13 cellular contexts compared by ENCODE assay signal in the genomic region with DNA sequence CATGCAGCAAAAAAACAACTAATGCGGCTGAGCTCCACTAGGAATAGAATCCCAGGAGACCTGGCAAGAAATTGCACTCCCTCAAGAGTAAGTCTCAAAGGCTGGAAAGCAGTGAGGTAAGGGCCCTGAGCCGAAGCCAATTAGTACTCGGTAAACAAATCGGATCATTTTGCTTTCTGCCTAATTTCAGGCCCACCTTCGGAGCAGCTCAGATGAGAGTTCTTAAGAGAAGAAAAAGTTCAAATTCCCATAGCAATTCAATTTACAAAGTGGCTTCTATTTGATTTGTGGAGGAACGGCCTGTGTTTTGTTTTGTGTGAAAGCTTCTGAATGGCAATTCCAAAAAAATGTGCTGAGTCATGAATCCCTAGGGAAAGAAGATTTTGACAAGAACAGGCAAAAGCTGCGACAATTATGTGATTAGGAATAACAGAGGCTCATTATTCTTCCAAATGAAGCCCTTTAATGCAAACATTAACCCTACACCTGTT.
DNase-seq lines count a peak whose midpoint lies in the region; ATAC-seq and TF ChIP-seq lines count a peak whose summit lies in the region.
"Had no signal": no experiment of that assay in that cellular context is flagged by ENCODE, and none has a peak within 500 bp of the region (broad histone marks: within the 10 kb centered on the region; RNA-seq: fewer than 3 reads in every experiment).

No MANE protein-coding gene starts in this region.

- no peak overlapping the region for H3K4me3 ChIP-seq in fibroblast of mammary gland (ENCODE audit: control insufficient read depth, low read depth, low read length)
- H3K4me3 ChIP-seq: colonic mucosa, lung had no signal

- no peak overlapping the region for H2AK5ac ChIP-seq in H9 (ENCODE audit: insufficient read length, low read length)

- H3K27me3 Mint-ChIP-seq in H9 (ENCODE audit: low read depth), result peaks cover 2% of the 10 kb centered on the region; the same call in 1 of the 2 replicates
- no peaks in the 10 kb centered on the region for H3K27me3 Mint-ChIP-seq in activated CD8-positive, alpha-beta T cell treated with anti-CD3 and anti-CD28 coated beads for 36 hours

- H3K56ac ChIP-seq in H9 (ENCODE audit: insufficient read length, low read depth, low read length), result no peak overlapping the region

- no peak overlapping the region for H3K4me3 Mint-ChIP-seq in H9
- H3K4me3 Mint-ChIP-seq in activated CD8-positive, alpha-beta T cell treated with anti-CD3 and anti-CD28 coated beads for 36 hours, result no peak overlapping the region

- no peak overlapping the region for H4K8ac ChIP-seq in H9 (replicated peaks; ENCODE audit: insufficient read length, low read depth, low read length)

- H2AFZ ChIP-seq in H9 (ENCODE audit: low read length), result no peak overlapping the region

- ATAC-seq in activated CD8-positive, alpha-beta T cell treated with anti-CD3 and anti-CD28 coated beads for 36 hours, result no peak
- ATAC-seq in HG03039 (IDR thresholded peaks at IDR 0.05; ENCODE audit: unreplicated experiment), result no peak

- WGBS in H9 (ENCODE audit: extremely low coverage, insufficient read length, low lambda C conversion rate), result no CpG with 5 or more reads among the region's 7 CpGs

- H3T11ph ChIP-seq in H9 (ENCODE audit: low read length), result no peak overlapping the region

- no peak overlapping the region for H2BK12ac ChIP-seq in H9 (ENCODE audit: insufficient read length, low read depth, low read length)

- no peaks in the 10 kb centered on the region for H3K9me3 ChIP-seq in H9 (ENCODE audit: control insufficient read depth, low read depth, low read length)
- H3K9me3 ChIP-seq: colonic mucosa had no signal

- H4K5ac ChIP-seq in H9 (ENCODE audit: insufficient read length, low read depth, low read length), result no peak overlapping the region

- peaks cover 10 to 16% of the 10 kb centered on the region in 2 experiments for H3K9me3 Mint-ChIP-seq in H9
- peaks cover 20% of the 10 kb centered on the region for H3K9me3 Mint-ChIP-seq in activated CD8-positive, alpha-beta T cell treated with anti-CD3 and anti-CD28 coated beads for 36 hours

- no peak overlapping the region for H3K23ac ChIP-seq in H9 (ENCODE audit: insufficient read length, low read depth, low read length)

- H3K9ac ChIP-seq in H9 (ENCODE audit: extremely low read depth, insufficient read length, low read length), result no peak overlapping the region

- H3K36me3 Mint-ChIP-seq in H9 (ENCODE audit: insufficient read depth in 1 of 3, low read depth in 3 of 3), result peaks cover 0 to 33% (median 4%) of the 10 kb centered on the region in 3 experiments; a peak in 3 of 7 replicates
- no peaks in the 10 kb centered on the region for H3K36me3 Mint-ChIP-seq in activated CD8-positive, alpha-beta T cell treated with anti-CD3 and anti-CD28 coated beads for 36 hours (ENCODE audit: low read depth)

- H3K4me2 ChIP-seq in H9 (ENCODE audit: insufficient read depth, insufficient read length, low read length), result no peak overlapping the region

- H3K23me2 ChIP-seq in H9 (ENCODE audit: insufficient read length, low read depth, low read length, poor library complexity, severe bottlenecking), result no peaks in the 10 kb centered on the region

- H2BK120ac ChIP-seq in H9 (ENCODE audit: low read depth, low read length, poor library complexity, severe bottlenecking), result no peak overlapping the region

- POLR2A ChIA-PET in activated CD8-positive, alpha-beta T cell treated with anti-CD3 and anti-CD28 coated beads for 36 hours (lab: Charles Lee), result no interaction called here

- CTCF ChIA-PET in activated CD8-positive, alpha-beta T cell treated with anti-CD3 and anti-CD28 coated beads for 36 hours (lab: Charles Lee), result no interaction called here

- no peak overlapping the region for H3K18ac ChIP-seq in H9 (ENCODE audit: insufficient read length, low read depth, low read length)

- H2BK20ac ChIP-seq in H9 (ENCODE audit: low read depth, low read length, poor library complexity, severe bottlenecking), result no peak overlapping the region

- DNase-seq in H9 (no peak), NCI-H69 (lab: John Stamatoyannopoulos, UW) (peak; percentile 90), fibroblast of mammary gland (ENCODE audit: low read depth) (peak; percentile 40), renal cortical epithelial cell (ENCODE audit: low read depth) (peak; percentile 49), LoVo (ENCODE audit: low spot score) (no peak)
- DNase-seq in activated CD8-positive, alpha-beta T cell treated with anti-CD3 and anti-CD28 coated beads for 36 hours, result no peak
- no peak for DNase-seq in stimulated activated CD4-positive, alpha-beta T cell treated with anti-CD3 and anti-CD28 coated beads, Interleukin-2, amount 100 ng/mL, for 24 hours
- DNase-seq: colonic mucosa, COR-L47, NCI-H1694 treated with DMSO at 0.1 percent for 48 hours had no signal

- no peaks in the 10 kb centered on the region for H3K27me3 ChIP-seq in H9 (ENCODE audit: insufficient read depth, low read length)
- H3K27me3 ChIP-seq: colonic mucosa had no signal

- H2BK15ac ChIP-seq in H9 (ENCODE audit: low read depth, low read length), result no peak overlapping the region

- H4K20me1 ChIP-seq in H9 (ENCODE audit: control insufficient read depth, insufficient read depth, insufficient read length), result no peaks in the 10 kb centered on the region

- no peak overlapping the region for H4K91ac ChIP-seq in H9 (ENCODE audit: insufficient read length, low read depth, low read length)

- intact Hi-C loops in activated CD8-positive, alpha-beta T cell treated with anti-CD3 and anti-CD28 coated beads for 36 hours (cut with micrococcal nuclease), result no loop called here

- H3K14ac ChIP-seq in H9 (ENCODE audit: insufficient read depth, low read length), result no peak overlapping the region

- no peak for TF ChIP-seq CTCF in H9 (conservative IDR thresholded peaks at IDR 0.05)
- TF ChIP-seq CTCF in fibroblast of mammary gland (conservative IDR thresholded peaks at IDR 0.05; ENCODE audit: control insufficient read depth, insufficient read depth, low read depth, low read length), result no peak
- TF ChIP-seq CTCF in activated CD8-positive, alpha-beta T cell treated with anti-CD3 and anti-CD28 coated beads for 36 hours (IDR thresholded peaks at IDR 0.05), result no peak

- no peak overlapping the region for H2BK5ac ChIP-seq in H9 (ENCODE audit: insufficient read length, low read length)

- peaks cover 10 to 11% of the 10 kb centered on the region in 2 experiments for H3K4me1 Mint-ChIP-seq in H9
- H3K4me1 Mint-ChIP-seq in activated CD8-positive, alpha-beta T cell treated with anti-CD3 and anti-CD28 coated beads for 36 hours (ENCODE audit: low read depth), result peaks cover 4% of the 10 kb centered on the region

- H3K79me1 ChIP-seq in H9 (ENCODE audit: insufficient read depth, low read depth, low read length, poor library complexity, severe bottlenecking), result no peaks in the 10 kb centered on the region

- peak overlapping the region in 2 of 3 experiments; percentile 72 to 86; a peak in 2 of 7 replicates for H3K27ac Mint-ChIP-seq in H9
- H3K27ac Mint-ChIP-seq in activated CD8-positive, alpha-beta T cell treated with anti-CD3 and anti-CD28 coated beads for 36 hours, result no peak overlapping the region

- no peaks in the 10 kb centered on the region for H3K79me2 ChIP-seq in H9 (ENCODE audit: insufficient read depth, low read length)

- H3K4ac ChIP-seq in H9 (ENCODE audit: low read depth, low read length), result no peak overlapping the region

- no peaks in the 10 kb centered on the region for H3K4me1 ChIP-seq in H9 (ENCODE audit: insufficient read depth, low read length)
- H3K4me1 ChIP-seq: colonic mucosa had no signal

- H3K27ac ChIP-seq in H9 (ENCODE audit: insufficient read length, low read depth, low read length), result no peak overlapping the region
- H3K27ac ChIP-seq: colonic mucosa, VCaP had no signal

Comparison
In these comparisons a context has a peak if more than half of its experiments do, and no peak if none do; other contexts are left out.
1. DNase-seq: peak in NCI-H69 (single experiment), fibroblast of mammary gland (single experiment) and renal cortical epithelial cell (single experiment); none in H9 (single experiment), activated CD8-positive, alpha-beta T cell treated with anti-CD3 and anti-CD28 coated beads for 36 hours (single experiment), LoVo (single experiment) and stimulated activated CD4-positive, alpha-beta T cell treated with anti-CD3 and anti-CD28 coated beads, Interleukin-2, amount 100 ng/mL, for 24 hours (0 of 2).